In the genomic region with DNA sequence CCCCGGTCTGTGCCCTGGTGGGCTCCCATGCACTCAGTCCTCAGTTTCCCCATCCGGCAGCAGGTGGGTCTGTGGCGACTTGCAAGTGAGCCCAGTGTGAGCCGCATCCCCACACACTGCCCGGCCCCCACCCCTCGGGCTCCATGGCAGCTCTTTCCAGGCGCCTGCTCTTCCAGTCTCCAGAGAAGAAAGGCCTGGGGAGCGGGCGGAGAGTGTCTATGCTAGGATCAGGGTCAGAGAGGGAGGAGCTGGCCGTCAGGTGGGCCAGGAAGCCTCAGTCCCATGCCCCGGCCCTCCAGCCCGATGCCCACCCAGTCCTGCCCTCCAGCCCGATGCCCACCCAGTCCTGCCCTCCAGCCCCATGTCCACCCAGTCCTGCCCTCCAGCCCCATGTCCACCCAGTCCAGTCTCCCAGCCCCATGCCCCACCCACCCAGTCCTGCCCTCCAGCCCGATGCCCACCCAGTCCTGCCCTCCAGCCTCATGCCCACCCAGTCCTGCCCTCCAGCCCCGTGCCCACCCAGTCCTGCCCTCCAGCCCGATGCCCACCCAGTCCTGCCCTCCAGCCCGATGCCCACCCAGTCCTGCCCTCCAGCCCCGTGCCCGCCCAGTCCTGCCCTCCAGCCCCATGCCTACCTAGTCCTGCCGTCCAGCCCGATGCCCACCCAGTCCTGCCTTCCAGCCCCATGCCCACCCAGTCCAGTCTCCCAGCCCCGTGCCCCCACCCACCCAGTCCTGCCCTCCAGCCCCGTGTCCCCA, we compare ENCODE assay signal across 2 cellular contexts.
TF ChIP-seq lines count a peak whose summit lies in the region.

No MANE protein-coding gene starts in this region.

TF ChIP-seq in HepG2, 621 proteins besides CTCF, POLR2A, EP300 and RAD21:
- no peak for TF ChIP-seq TAF15 (IDR thresholded peaks at IDR 0.05; ENCODE audit: low read depth, low read length, poor library complexity, severe bottlenecking)
- TF ChIP-seq HNRNPL (IDR thresholded peaks at IDR 0.05; ENCODE audit: low read depth, low read length): peak; percentile 87

TF ChIP-seq in K562, 482 proteins besides CTCF, POLR2A, EP300 and RAD21:
- TF ChIP-seq RBM25 (IDR thresholded peaks at IDR 0.05; ENCODE audit: low read depth, low read length, severe bottlenecking): no peak
- no peak for TF ChIP-seq XRCC4 (IDR thresholded peaks at IDR 0.05; ENCODE audit: extremely low read depth, insufficient read depth, insufficient read length)
- peak; percentile 83 for TF ChIP-seq HNRNPL (IDR thresholded peaks at IDR 0.05; ENCODE audit: low read depth, low read length)
- no peak for TF ChIP-seq FOXK1 (CRISPR knock-in tag; IDR thresholded peaks at IDR 0.05; ENCODE audit: borderline replicate concordance)
